8 cellular contexts compared by ENCODE assay signal in genomic region chr4:53015681-53016080, GRCh38.
A peak's percentile ranks its signal among the peaks of the same experiment; 100 is the strongest.
DNase-seq lines count a peak whose midpoint lies in the region; ATAC-seq and TF ChIP-seq lines count a peak whose summit lies in the region.

No MANE protein-coding gene starts in this region.

- H3K27me3 Mint-ChIP-seq in activated naive CD4-positive, alpha-beta T cell treated with anti-CD3 and anti-CD28 coated beads, Interleukin-2, amount 50 U/mL, for 24 hours: no peaks in the 10 kb centered on the region
- no peaks in the 10 kb centered on the region for H3K27me3 Mint-ChIP-seq in chondrocyte (ENCODE audit: low read depth)

- peak overlapping the region; percentile 19 for H3K27ac Mint-ChIP-seq in activated naive CD4-positive, alpha-beta T cell treated with anti-CD3 and anti-CD28 coated beads, Interleukin-2, amount 50 U/mL, for 24 hours
- H3K27ac Mint-ChIP-seq in chondrocyte (ENCODE audit: unreplicated experiment): no peak overlapping the region

- H3K36me3 ChIP-seq in mesendoderm (ENCODE audit: control insufficient read depth, insufficient read depth, low read length): no peaks in the 10 kb centered on the region

- H3K18ac ChIP-seq in mesendoderm (ENCODE audit: low read length): no peak overlapping the region

- no peak overlapping the region for H4K5ac ChIP-seq in mesendoderm (ENCODE audit: low read length)

- no peak overlapping the region for H3K4me2 ChIP-seq in mesendoderm (ENCODE audit: low read length)

- no peak overlapping the region for H2BK15ac ChIP-seq in mesendoderm (replicated peaks; ENCODE audit: low read depth)

- no peak overlapping the region for H3K23ac ChIP-seq in mesendoderm (ENCODE audit: low read length)

- H3K9me3 Mint-ChIP-seq in activated naive CD4-positive, alpha-beta T cell treated with anti-CD3 and anti-CD28 coated beads, Interleukin-2, amount 50 U/mL, for 24 hours: no peaks in the 10 kb centered on the region
- no peaks in the 10 kb centered on the region for H3K9me3 Mint-ChIP-seq in chondrocyte (ENCODE audit: low read depth)

- H3K4ac ChIP-seq in mesendoderm (ENCODE audit: low read depth, low read length): no peak overlapping the region

- H2BK5ac ChIP-seq in mesendoderm (ENCODE audit: low read length): no peak overlapping the region

- no peak overlapping the region for H4K8ac ChIP-seq in mesendoderm (ENCODE audit: low read depth, low read length)

- no peaks in the 10 kb centered on the region for H3K27me3 ChIP-seq in mesendoderm (ENCODE audit: insufficient read depth, low read length, poor library complexity)

- DNase-seq in activated naive CD4-positive, alpha-beta T cell treated with Interleukin-2 at 50 U/mL for 16 hours: no peak
- DNase-seq in NCI-H460 (ENCODE audit: extremely low read depth, low read depth) (peak; percentile 9), chondrocyte (ENCODE audit: low spot score) (no peak), mesendoderm (peak; percentile 53), NCI-H345 (lab: John Stamatoyannopoulos, UW) (no peak)

- H3K36me3 Mint-ChIP-seq in activated naive CD4-positive, alpha-beta T cell treated with anti-CD3 and anti-CD28 coated beads, Interleukin-2, amount 50 U/mL, for 24 hours: no peaks in the 10 kb centered on the region
- H3K36me3 Mint-ChIP-seq in chondrocyte (ENCODE audit: low read depth): no peaks in the 10 kb centered on the region

- WGBS in mesendoderm (ENCODE audit: extremely low coverage, insufficient coverage, low lambda C conversion rate): no CpG with 5 or more reads among the region's 5 CpGs

- no peak overlapping the region for H3K9ac ChIP-seq in mesendoderm (ENCODE audit: low read length)

- H3K79me2 ChIP-seq in mesendoderm (ENCODE audit: control insufficient read depth, insufficient read depth, low read length): no peaks in the 10 kb centered on the region

- H3K4me3 ChIP-seq in mesendoderm (ENCODE audit: low read length): no peak overlapping the region

- H3K56ac ChIP-seq in mesendoderm (ENCODE audit: low read length): no peak overlapping the region

- H3K27ac ChIP-seq in mesendoderm (ENCODE audit: low read depth, low read length): no peak overlapping the region

- TF ChIP-seq CTCF in chondrocyte (IDR thresholded peaks at IDR 0.05): peak; percentile 97

- no peak overlapping the region for H2BK120ac ChIP-seq in mesendoderm (ENCODE audit: low read depth, low read length)

- H2AK5ac ChIP-seq in mesendoderm (ENCODE audit: low read length): no peak overlapping the region

- H3K4me3 Mint-ChIP-seq in activated naive CD4-positive, alpha-beta T cell treated with anti-CD3 and anti-CD28 coated beads, Interleukin-2, amount 50 U/mL, for 24 hours: no peak overlapping the region
- H3K4me3 Mint-ChIP-seq in chondrocyte (ENCODE audit: unreplicated experiment): no peak overlapping the region

- no peaks in the 10 kb centered on the region for H3K79me1 ChIP-seq in mesendoderm (ENCODE audit: low read length)

- ATAC-seq in HG02798 (IDR thresholded peaks at IDR 0.05; ENCODE audit: poor library complexity, unreplicated experiment) (no peak), HG03460 (IDR thresholded peaks at IDR 0.05; ENCODE audit: unreplicated experiment) (no peak)

- no peaks in the 10 kb centered on the region for H3K4me1 ChIP-seq in mesendoderm (ENCODE audit: control insufficient read depth, low read depth, low read length)

- peaks cover 40% of the 10 kb centered on the region for H3K4me1 Mint-ChIP-seq in activated naive CD4-positive, alpha-beta T cell treated with anti-CD3 and anti-CD28 coated beads, Interleukin-2, amount 50 U/mL, for 24 hours
- H3K4me1 Mint-ChIP-seq in chondrocyte (ENCODE audit: low read depth): peaks cover 70% of the 10 kb centered on the region

Comparison
In these comparisons a context has a peak if more than half of its experiments do, and no peak if none do; other contexts are left out.
1. DNase-seq: peak in NCI-H460 (single experiment) and mesendoderm (single experiment); none in activated naive CD4-positive, alpha-beta T cell treated with Interleukin-2 at 50 U/mL for 16 hours (single experiment), chondrocyte (single experiment) and NCI-H345 (single experiment).